Comparison of ENCODE assay signal across 23 cellular contexts in genomic region chr1:84569216-84569615, GRCh38.
"Had no signal": no experiment of that assay in that cellular context is flagged by ENCODE, and none has a peak within 500 bp of the region (broad histone marks: within the 10 kb centered on the region; RNA-seq: fewer than 3 reads in every experiment).

No MANE protein-coding gene starts in this region.

- ATAC-seq: activated CD4-positive, CD25-positive, alpha-beta regulatory T cell treated with anti-CD3 and anti-CD28 coated beads, Interleukin-2, amount 50 U/mL, for 24 hours; foreskin keratinocyte; heart right ventricle; naive thymus-derived CD4-positive, alpha-beta T cell had no signal

- H3K27ac Mint-ChIP-seq: T-helper 1 cell treated with Interleukin-12 subunit alpha and Interleukin-12 subunit beta and Interleukin-4 antibody, amounts not matched to agents 30 μg/mL and 1 μg/mL, for 36 hours had no signal

- H3K9me3 ChIP-seq: esophagus muscularis mucosa, heart right ventricle, right atrium auricular region, tibial nerve had no signal

- H3K4me3 Mint-ChIP-seq: neural crest cell; T-helper 1 cell treated with Interleukin-12 subunit alpha and Interleukin-12 subunit beta and Interleukin-4 antibody, amounts not matched to agents 30 μg/mL and 1 μg/mL, for 36 hours had no signal

- H3K27me3 Mint-ChIP-seq: naive thymus-derived CD4-positive, alpha-beta T cell had no signal

- H3K9me3 Mint-ChIP-seq: naive thymus-derived CD4-positive, alpha-beta T cell; neural crest cell had no signal

- H3K27me3 ChIP-seq: esophagus muscularis mucosa, foreskin keratinocyte, heart right ventricle, right atrium auricular region, tibial nerve had no signal

- H3K4me3 ChIP-seq: esophagus muscularis mucosa, heart right ventricle, right atrium auricular region, tibial nerve had no signal

- DNase-seq: activated CD4-positive, alpha-beta T cell treated with anti-CD3 and anti-CD28 coated beads for 48 hours; activated CD4-positive, alpha-beta T cell treated with anti-CD3 and anti-CD28 coated beads, Interleukin-2, amount 50 U/mL, for 48 hours; activated CD8-positive, alpha-beta memory T cell treated with anti-CD3 and anti-CD28 coated beads for 24 hours; activated gamma-delta T cell treated with Interleukin-2 at 50 U/mL for 16 hours; activated naive CD4-positive, alpha-beta T cell treated with anti-CD3 and anti-CD28 coated beads, Interleukin-2, amount 50 U/mL, for 16 hours; amniotic stem cell; dermis blood vessel endothelial cell; effector CD4-positive, alpha-beta T cell; foreskin keratinocyte; heart right ventricle; midbrain; naive thymus-derived CD4-positive, alpha-beta T cell; occipital lobe; stimulated activated CD4-positive, alpha-beta T cell treated with anti-CD3 and anti-CD28 coated beads, Interleukin-2, amount 100 ng/mL, for 48 hours; stimulated activated naive CD4-positive, alpha-beta T cell treated with Interleukin-2 at 50 U/mL for 16 hours; T-helper 9 cell had no signal

- H3K27ac ChIP-seq: esophagus muscularis mucosa, foreskin keratinocyte, heart right ventricle, right atrium auricular region, tibial nerve, VCaP had no signal
